In genomic region chr5:134003957-134004625, GRCh38 we compare ENCODE assay signal across 1 cellular context.
TF ChIP-seq lines count a peak whose summit lies in the region.

No MANE protein-coding gene starts in this region.

TF ChIP-seq in K562, 482 proteins besides CTCF, POLR2A, EP300 and RAD21 (continued from another document and continues in another):
- TF ChIP-seq ZNF407 (IDR thresholded peaks at IDR 0.05; ENCODE audit: low read depth) = no peak
- no peak for TF ChIP-seq ZNF253 (CRISPR knock-in tag; conservative IDR thresholded peaks at IDR 0.05)
- TF ChIP-seq SMAD3 (CRISPR knock-in tag; conservative IDR thresholded peaks at IDR 0.05) = no peak
- TF ChIP-seq ZNF507 (tag; conservative IDR thresholded peaks at IDR 0.05) = no peak
- peak; percentile 43; the same call in 1 of the 2 replicates for TF ChIP-seq ELF2 (CRISPR knock-in tag; IDR thresholded peaks at IDR 0.05)
- TF ChIP-seq GTF2F1 (IDR thresholded peaks at IDR 0.05; ENCODE audit: low read depth, low read length) = no peak
- no peak for TF ChIP-seq U2AF2 (optimal IDR thresholded peaks at IDR 0.05; ENCODE audit: low read depth, low read length)
- no peak for TF ChIP-seq HEY1 (CRISPR knock-in tag; IDR thresholded peaks at IDR 0.05; ENCODE audit: borderline replicate concordance)
- no peak for TF ChIP-seq ATF3 (IDR thresholded peaks at IDR 0.05)
- no peak for TF ChIP-seq ATF3 (CRISPR knock-in tag; conservative IDR thresholded peaks at IDR 0.05)
- TF ChIP-seq NR1H2 (CRISPR knock-in tag; IDR thresholded peaks at IDR 0.05) = peak; percentile 85
- no peak for TF ChIP-seq ZBTB49 (CRISPR knock-in tag; IDR thresholded peaks at IDR 0.05; ENCODE audit: borderline replicate concordance)
- no peak for TF ChIP-seq ARID3A (IDR thresholded peaks at IDR 0.05; ENCODE audit: borderline replicate concordance, low read depth, low read length)
- no peak; the same call in 1 of the 2 replicates for TF ChIP-seq BRD4 (IDR thresholded peaks at IDR 0.05)
- no peak for TF ChIP-seq SRSF9 (IDR thresholded peaks at IDR 0.05; ENCODE audit: borderline replicate concordance, low read depth, low read length)
- no peak for TF ChIP-seq FOXP1 (CRISPR knock-in tag; IDR thresholded peaks at IDR 0.05)
- no peak for TF ChIP-seq FIP1L1 (IDR thresholded peaks at IDR 0.05; ENCODE audit: low read depth, low read length, poor library complexity, severe bottlenecking)
- TF ChIP-seq MTF1 (CRISPR knock-in tag; IDR thresholded peaks at IDR 0.05; ENCODE audit: borderline replicate concordance) = no peak
- TF ChIP-seq HINFP (tag; conservative IDR thresholded peaks at IDR 0.05; ENCODE audit: low read depth) = no peak
- no peak for TF ChIP-seq KDM1A (IDR thresholded peaks at IDR 0.05)
- no peak for TF ChIP-seq CTCFL (IDR thresholded peaks at IDR 0.05; ENCODE audit: borderline replicate concordance, insufficient read depth, low read depth, low read length, poor library complexity, severe bottlenecking)
- no peak for TF ChIP-seq ZBTB8A (IDR thresholded peaks at IDR 0.05; ENCODE audit: partially characterized antibody)
- no peak for TF ChIP-seq RUNX1 (IDR thresholded peaks at IDR 0.05; ENCODE audit: low read depth)
- TF ChIP-seq ZNF354B (CRISPR knock-in tag; IDR thresholded peaks at IDR 0.05) = no peak
- no peak for TF ChIP-seq JUN (IDR thresholded peaks at IDR 0.05; ENCODE audit: borderline replicate concordance, low read depth, low read length)
- TF ChIP-seq JUN (CRISPR knock-in tag; IDR thresholded peaks at IDR 0.05; ENCODE audit: borderline replicate concordance) = no peak; the same call in 1 of the 2 replicates
- no peak for TF ChIP-seq SFPQ (IDR thresholded peaks at IDR 0.05; ENCODE audit: low read depth, low read length)
- no peak for TF ChIP-seq JUNB (CRISPR knock-in tag; conservative IDR thresholded peaks at IDR 0.05)
- no peak for TF ChIP-seq HMBOX1 (IDR thresholded peaks at IDR 0.05)
- no peak for TF ChIP-seq TBL1XR1 (IDR thresholded peaks at IDR 0.05; ENCODE audit: low read length in 2 of 2)
- no peak for TF ChIP-seq NCOR1 (IDR thresholded peaks at IDR 0.05)
- no peak for TF ChIP-seq YBX1 (IDR thresholded peaks at IDR 0.05)
